In genomic region chr9:129365196-129365595, GRCh38 we compare ENCODE assay signal across 22 cellular contexts.
DNase-seq lines count a peak whose midpoint lies in the region; ATAC-seq, FAIRE-seq and TF ChIP-seq lines count a peak whose summit lies in the region.
"Had no signal": no experiment of that assay in that cellular context is flagged by ENCODE, and none has a peak within 500 bp of the region (broad histone marks: within the 10 kb centered on the region; RNA-seq: fewer than 3 reads in every experiment).

No MANE protein-coding gene starts in this region.

- DNase-seq in EH (ENCODE audit: low read depth) (peak; percentile 53), astrocyte (ENCODE audit: low read depth) (peak; percentile 26), mesenchymal stem cell (no peak), MM.1S (no peak), stomach (no peak), HepG2 (ENCODE audit: low spot score) (no peak)
- DNase-seq: Calu3; CD4-positive, alpha-beta memory T cell; EL; Kasumi-1; NCI-H1105; NCI-H2081; NCI-H2171 treated with DMSO at 0.1 percent for 48 hours; NCI-H446 treated with DMSO at 0.1 percent for 48 hours; Right ventricle myocardium superior had no signal

- H2BK12ac ChIP-seq in mesenchymal stem cell (ENCODE audit: low read length in 2 of 2): no peak overlapping the region

- H4K91ac ChIP-seq in mesenchymal stem cell (ENCODE audit: low read length): no peak overlapping the region

- no peaks in the 10 kb centered on the region for H3K79me1 ChIP-seq in mesenchymal stem cell (replicated peaks; ENCODE audit: low read length, poor library complexity, severe bottlenecking)

- H3K36me3 ChIP-seq in astrocyte (ENCODE audit: insufficient read depth, low read length): no peaks in the 10 kb centered on the region
- no peaks in the 10 kb centered on the region for H3K36me3 ChIP-seq in mesenchymal stem cell (ENCODE audit: control insufficient read depth in 1 of 2, insufficient read depth in 2 of 2, low read depth in 1 of 2, low read length in 2 of 2)
- no peaks in the 10 kb centered on the region for H3K36me3 ChIP-seq in MM.1S (replicated peaks; ENCODE audit: insufficient read depth, low read length)
- H3K36me3 ChIP-seq in stomach: no peaks in the 10 kb centered on the region
- H3K36me3 ChIP-seq in HepG2 (replicated peaks in 1 of 2; ENCODE audit: control insufficient read depth in 1 of 2, insufficient read depth in 2 of 2, low read length in 2 of 2): no peaks in the 10 kb centered on the region

- H2BK5ac ChIP-seq in mesenchymal stem cell (ENCODE audit: low read depth, low read length, poor library complexity, severe bottlenecking): no peak overlapping the region

- ATAC-seq in HepG2 (no peak), GM18868 (IDR thresholded peaks at IDR 0.05; ENCODE audit: unreplicated experiment) (no peak)

- intact Hi-C loops in stomach (cut with DNase I; ENCODE audit: low total_unique reads): no loop called here
- intact Hi-C loops in HepG2 (cut with micrococcal nuclease; ENCODE audit: unreplicated experiment): no loop called here

- H3K9ac ChIP-seq in astrocyte (ENCODE audit: low read length) (no peak overlapping the region), mesenchymal stem cell (ENCODE audit: low read length) (peak overlapping the region; percentile 67), MM.1S (ENCODE audit: low read length) (no peak overlapping the region), HepG2 (ENCODE audit: insufficient read depth, low read depth, low read length) (no peak overlapping the region)

- FAIRE-seq in astrocyte (lab: Jason Lieb, UNC) (no peak), HepG2 (lab: Jason Lieb, UNC) (no peak)
- FAIRE-seq: GM12892, GM18507, H54 had no signal

- no peak overlapping the region for H3K27ac ChIP-seq in astrocyte (ENCODE audit: low read depth, low read length)
- no peak overlapping the region for H3K27ac ChIP-seq in mesenchymal stem cell (ENCODE audit: low read length, poor library complexity, severe bottlenecking)
- H3K27ac ChIP-seq in MM.1S (ENCODE audit: low read length): no peak overlapping the region
- H3K27ac ChIP-seq in stomach: no peak overlapping the region
- H3K27ac ChIP-seq in HepG2 (ENCODE audit: extremely low read length, insufficient read depth, low read length): no peak overlapping the region
- H3K27ac ChIP-seq: HL-60, SK-N-MC had no signal

- H3K4me2 ChIP-seq in astrocyte (ENCODE audit: low read length) (no peak overlapping the region), mesenchymal stem cell (ENCODE audit: low read length, poor library complexity, severe bottlenecking) (no peak overlapping the region), MM.1S (ENCODE audit: low read depth, low read length) (no peak overlapping the region), HepG2 (ENCODE audit: low read depth, low read length) (no peak overlapping the region)

- peaks cover 4% of the 10 kb centered on the region for H3K9me3 Mint-ChIP-seq in astrocyte (ENCODE audit: unreplicated experiment)

- no peak overlapping the region for H3K4ac ChIP-seq in mesenchymal stem cell (ENCODE audit: low read depth in 1 of 2, low read length in 2 of 2)

- TF ChIP-seq CTCF in astrocyte (IDR thresholded peaks at IDR 0.05; ENCODE audit: insufficient read depth, low read depth, low read length): no peak
- no peak for TF ChIP-seq CTCF in MM.1S (IDR thresholded peaks at IDR 0.05; ENCODE audit: low read length)
- no peak for TF ChIP-seq CTCF in stomach (IDR thresholded peaks at IDR 0.05)
- TF ChIP-seq CTCF in HepG2 (CRISPR knock-in tag; IDR thresholded peaks at IDR 0.05): no peak

- H3K4me1 Mint-ChIP-seq in astrocyte (ENCODE audit: low read depth, unreplicated experiment): peaks cover 4% of the 10 kb centered on the region
- H3K4me1 Mint-ChIP-seq: CD4-positive, alpha-beta memory T cell had no signal

- H3K79me2 ChIP-seq in astrocyte (ENCODE audit: insufficient read depth, low read length) (no peaks in the 10 kb centered on the region), MM.1S (ENCODE audit: low read length) (no peaks in the 10 kb centered on the region), HepG2 (ENCODE audit: insufficient read depth, low read length) (no peaks in the 10 kb centered on the region)

- H2BK120ac ChIP-seq in mesenchymal stem cell (ENCODE audit: low read depth, low read length): no peak overlapping the region

- no peak overlapping the region for H3K4me3 Mint-ChIP-seq in astrocyte (ENCODE audit: unreplicated experiment)
- H3K4me3 Mint-ChIP-seq: CD4-positive, alpha-beta memory T cell; IgD-negative memory B cell had no signal

- BruUV-seq in HepG2 (replicated peaks; lab: Mats Ljungman, UMichigan): no TSS peak

- no peak for TF ChIP-seq RAD21 in HepG2 (CRISPR knock-in tag; IDR thresholded peaks at IDR 0.05)

- H3K9me3 ChIP-seq in astrocyte (ENCODE audit: insufficient read depth, low read depth, low read length) (no peaks in the 10 kb centered on the region), mesenchymal stem cell (ENCODE audit: control insufficient read depth, low read length) (peaks cover 4% of the 10 kb centered on the region), MM.1S (replicated peaks; ENCODE audit: insufficient read depth, low read length) (no peaks in the 10 kb centered on the region), stomach (peaks cover 0 to 14% (median 5%) of the 10 kb centered on the region in 4 donors), HepG2 (ENCODE audit: low read length) (peaks cover 7% of the 10 kb centered on the region; the same call in 1 of the 2 replicates)

- H3K4me3 ChIP-seq in astrocyte (ENCODE audit: insufficient read depth, low read depth, low read length) (no peak overlapping the region), mesenchymal stem cell (ENCODE audit: insufficient read depth in 1 of 2, low read depth in 1 of 2, low read length in 2 of 2) (peak overlapping the region in 1 of 2 experiments; percentile 32), MM.1S (ENCODE audit: low read length) (no peak overlapping the region), stomach (no peak overlapping the region), HepG2 (replicated peaks in 1 of 3; ENCODE audit: insufficient read depth in 1 of 3, low read depth in 2 of 3, low read length in 3 of 3) (no peak overlapping the region)
- H3K4me3 ChIP-seq: SK-N-MC had no signal

- H2BK15ac ChIP-seq in mesenchymal stem cell (ENCODE audit: low read depth, poor library complexity, severe bottlenecking): no peak overlapping the region

- no peak overlapping the region for H3K18ac ChIP-seq in mesenchymal stem cell (ENCODE audit: low read depth in 1 of 2, low read length in 2 of 2)

- CTCF ChIA-PET in HepG2 (lab: Yijun Ruan, JAX; ENCODE audit: low intra/inter-chr PET ratio, low total read pairs): no interaction called here

- H2AK5ac ChIP-seq in mesenchymal stem cell (ENCODE audit: low read length, severe bottlenecking): no peak overlapping the region

- no peak overlapping the region for H3K27ac Mint-ChIP-seq in astrocyte (ENCODE audit: unreplicated experiment)
- H3K27ac Mint-ChIP-seq: CD4-positive, alpha-beta memory T cell; IgD-negative memory B cell had no signal

- TF ChIP-seq POLR2A in stomach (IDR thresholded peaks at IDR 0.05) (no peak), HepG2 (IDR thresholded peaks at IDR 0.05; ENCODE audit: insufficient read depth in 1 of 2, low read depth in 2 of 2, low read length in 2 of 2) (no peak)

- H3K27me3 Mint-ChIP-seq in astrocyte (ENCODE audit: low read depth, unreplicated experiment): peaks cover 2% of the 10 kb centered on the region
- H3K27me3 Mint-ChIP-seq: CD4-positive, alpha-beta memory T cell had no signal

- H3K9me2 ChIP-seq in MM.1S (replicated peaks; ENCODE audit: insufficient read depth, low read length): no peaks in the 10 kb centered on the region

- no peaks in the 10 kb centered on the region for H3F3A ChIP-seq in MM.1S (ENCODE audit: insufficient read depth, low read length)

- H3K23ac ChIP-seq in mesenchymal stem cell (ENCODE audit: low read length in 2 of 2): no peak overlapping the region

- no peaks in the 10 kb centered on the region for H3K27me3 ChIP-seq in astrocyte (ENCODE audit: insufficient read depth, low read length)
- no peaks in the 10 kb centered on the region for H3K27me3 ChIP-seq in mesenchymal stem cell (ENCODE audit: control insufficient read depth in 1 of 2, insufficient read depth in 1 of 2, low read length in 2 of 2)
- peaks cover 8% of the 10 kb centered on the region; the same call in 1 of the 2 replicates for H3K27me3 ChIP-seq in MM.1S (replicated peaks; ENCODE audit: insufficient read depth, low read length)
- H3K27me3 ChIP-seq in stomach: no peaks in the 10 kb centered on the region
- peaks cover 3 to 9% of the 10 kb centered on the region in 2 experiments; a peak in 3 of 5 replicates for H3K27me3 ChIP-seq in HepG2 (ENCODE audit: control insufficient read depth in 1 of 2, insufficient read depth in 2 of 2, low read length in 2 of 2)

- no peaks in the 10 kb centered on the region for H3K4me1 ChIP-seq in astrocyte (ENCODE audit: insufficient read depth, low read length)
- peaks cover 15% of the 10 kb centered on the region for H3K4me1 ChIP-seq in mesenchymal stem cell (ENCODE audit: control insufficient read depth, insufficient read depth, low read depth, low read length)
- no peaks in the 10 kb centered on the region for H3K4me1 ChIP-seq in MM.1S (ENCODE audit: low read length)
- no peaks in the 10 kb centered on the region for H3K4me1 ChIP-seq in stomach
- peaks cover 28% of the 10 kb centered on the region for H3K4me1 ChIP-seq in HepG2 (ENCODE audit: insufficient read depth, low read length)

- WGBS in mesenchymal stem cell: 70% methylated on average over 3 of the region's 5 CpGs
- WGBS in stomach, 5 donors: 57 to 68% (median 64%) methylated on average over 5 of the region's 5 CpGs
- 14% methylated on average over 4 of the region's 5 CpGs for whole genome bisulfite sequencing in HepG2 (ENCODE audit: low lambda C conversion rate)

- H2AFZ ChIP-seq in astrocyte (ENCODE audit: low read depth, low read length) (peak overlapping the region; percentile 18), mesenchymal stem cell (ENCODE audit: low read depth, low read length) (no peak overlapping the region), MM.1S (ENCODE audit: low read length) (no peak overlapping the region), HepG2 (ENCODE audit: low read length) (no peak overlapping the region)

- no peak overlapping the region for H3K14ac ChIP-seq in mesenchymal stem cell (ENCODE audit: low read length in 2 of 2)

- TF ChIP-seq EP300 in stomach (IDR thresholded peaks at IDR 0.05): no peak
- TF ChIP-seq EP300 in HepG2 (IDR thresholded peaks at IDR 0.05; ENCODE audit: low read depth in 2 of 2, low read length in 2 of 2): no peak
- no peak for TF ChIP-seq EP300 in HepG2 (CRISPR knock-in tag; IDR thresholded peaks at IDR 0.05; ENCODE audit: borderline replicate concordance)

- in situ Hi-C loops in HepG2 (cut with HindIII; ENCODE audit: extremely low pct_ligation_motif_present, low pct_unique_long_range_greater_than_20kb): no loop called here

- H4K8ac ChIP-seq in mesenchymal stem cell (ENCODE audit: low read length): no peak overlapping the region

- H3K36me3 Mint-ChIP-seq in astrocyte (ENCODE audit: low read depth, unreplicated experiment): no peaks in the 10 kb centered on the region
- H3K36me3 Mint-ChIP-seq: CD4-positive, alpha-beta memory T cell; IgD-negative memory B cell had no signal

- POLR2A ChIA-PET in HepG2 (lab: Yijun Ruan, JAX): no interaction called here

- no peaks in the 10 kb centered on the region for H4K20me1 ChIP-seq in astrocyte (ENCODE audit: insufficient read depth, low read length)
- no peaks in the 10 kb centered on the region for H4K20me1 ChIP-seq in MM.1S (ENCODE audit: insufficient read depth, low read length)
- H4K20me1 ChIP-seq in HepG2 (ENCODE audit: insufficient read depth, low read length): no peaks in the 10 kb centered on the region

Comparison
In these comparisons a context has a peak if more than half of its experiments do, and no peak if none do; other contexts are left out.
1. DNase-seq: peak in EH (single experiment) and astrocyte (single experiment); none in mesenchymal stem cell (single experiment), MM.1S (single experiment), stomach (single experiment) and HepG2 (single experiment).